Comparison of ENCODE assay signal across 11 cellular contexts in the genomic region with DNA sequence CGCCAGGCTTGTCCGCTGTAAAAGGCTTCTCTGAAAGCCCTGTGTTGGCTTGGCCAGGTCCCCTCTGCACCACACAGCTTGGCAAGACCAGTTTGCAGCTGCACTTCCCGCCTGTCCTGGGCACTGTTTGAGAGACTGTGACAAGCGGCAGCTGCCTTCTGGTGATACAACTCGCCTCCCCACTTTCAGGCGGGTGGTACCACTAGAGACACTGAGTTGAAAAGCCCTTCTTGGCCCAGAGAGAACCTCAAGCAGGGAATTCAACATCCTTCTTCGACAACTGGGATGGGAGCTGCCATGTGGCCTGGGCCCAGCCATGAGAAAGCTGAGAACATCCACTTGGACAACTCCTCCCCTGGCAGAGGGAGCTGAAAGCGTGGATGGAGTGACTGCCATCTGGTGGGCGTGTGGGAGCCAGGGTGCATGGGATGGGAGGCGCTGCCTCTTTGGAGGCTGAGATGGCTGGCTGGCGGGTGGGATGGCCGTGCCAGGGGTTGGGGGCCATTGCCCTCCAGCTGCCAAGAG.
A peak's percentile ranks its signal among the peaks of the same experiment; 100 is the strongest.
DNase-seq lines count a peak whose midpoint lies in the region; ATAC-seq, FAIRE-seq and TF ChIP-seq lines count a peak whose summit lies in the region.
"Had no signal": no experiment of that assay in that cellular context is flagged by ENCODE, and none has a peak within 500 bp of the region (broad histone marks: within the 10 kb centered on the region; RNA-seq: fewer than 3 reads in every experiment).

No MANE protein-coding gene starts in this region.

- H3K27ac Mint-ChIP-seq in Calu3 (ENCODE audit: unreplicated experiment), result no peak overlapping the region
- H3K27ac Mint-ChIP-seq in CD8-positive, alpha-beta memory T cell, result no peak overlapping the region

- no peak overlapping the region for H3K4ac ChIP-seq in mesendoderm (ENCODE audit: low read depth, low read length)

- no peaks in the 10 kb centered on the region for H3K79me1 ChIP-seq in mesendoderm (ENCODE audit: low read length)

- DNase-seq in Calu3 (peak; percentile 10), HCT116 (ENCODE audit: low read depth, low spot score) (peak; percentile 21), SK-MEL-5 (ENCODE audit: low read depth, low spot score) (peak; percentile 24), mesendoderm (peak; percentile 68), NK-92 (lab: John Stamatoyannopoulos, UW; ENCODE audit: unreplicated experiment) (no peak), kidney (no peak), SIG-M5 (lab: John Stamatoyannopoulos, UW) (no peak)
- DNase-seq in CD8-positive, alpha-beta memory T cell, result no peak
- DNase-seq: effector CD4-positive, alpha-beta T cell; NCI-H510A treated with DMSO at 0.1 percent for 48 hours had no signal

- no peak overlapping the region for H4K8ac ChIP-seq in mesendoderm (ENCODE audit: low read depth, low read length)

- no peaks in the 10 kb centered on the region for H3K9me2 ChIP-seq in HCT116 (ENCODE audit: insufficient read depth)

- no peak overlapping the region for H2AK5ac ChIP-seq in mesendoderm (ENCODE audit: low read length)

- no peak overlapping the region for H3K4me2 ChIP-seq in HCT116 (ENCODE audit: low read length)
- no peak overlapping the region for H3K4me2 ChIP-seq in mesendoderm (ENCODE audit: low read length)

- TF ChIP-seq CTCF in Calu3 (IDR thresholded peaks at IDR 0.05; ENCODE audit: unreplicated experiment), result no peak
- peak; percentile 9 to 47 (median 47); a peak in 4 of 6 replicates for TF ChIP-seq CTCF in HCT116 (IDR thresholded peaks at IDR 0.05 in 2 of 3, conservative IDR thresholded peaks at IDR 0.05 in 1 of 3; ENCODE audit: borderline replicate concordance in 1 of 3, insufficient read depth in 1 of 3, low read depth in 2 of 3, low read length in 2 of 3)
- TF ChIP-seq CTCF in kidney (IDR thresholded peaks at IDR 0.05; ENCODE audit: borderline replicate concordance, extremely low read depth, insufficient read depth), result no peak

- H3K9ac ChIP-seq in HCT116 (ENCODE audit: low read length) (no peak overlapping the region), mesendoderm (ENCODE audit: low read length) (no peak overlapping the region), kidney (ENCODE audit: low read length in 2 of 2) (no peak overlapping the region)

- H3K79me2 ChIP-seq in HCT116 (ENCODE audit: insufficient read depth, low read length) (no peaks in the 10 kb centered on the region), mesendoderm (ENCODE audit: control insufficient read depth, insufficient read depth, low read length) (no peaks in the 10 kb centered on the region)

- peak; percentile 92 for ATAC-seq in HCT116

- no peak overlapping the region for H3K56ac ChIP-seq in mesendoderm (ENCODE audit: low read length)

- H3K36me3 ChIP-seq in HCT116 (ENCODE audit: control insufficient read depth in 1 of 2, insufficient read depth in 2 of 2, low read length in 2 of 2) (no peaks in the 10 kb centered on the region), mesendoderm (ENCODE audit: control insufficient read depth, insufficient read depth, low read length) (no peaks in the 10 kb centered on the region), kidney (ENCODE audit: control insufficient read depth in 1 of 2, insufficient read depth in 2 of 2, low read length in 2 of 2) (no peaks in the 10 kb centered on the region)
- H3K36me3 ChIP-seq in CD8-positive, alpha-beta memory T cell (ENCODE audit: insufficient read depth, low read length), result no peaks in the 10 kb centered on the region
- H3K36me3 ChIP-seq: prostate gland had no signal

- H3K4me3 ChIP-seq in HCT116 (replicated peaks in 1 of 2; ENCODE audit: low read depth in 1 of 2, low read length in 2 of 2) (no peak overlapping the region), mesendoderm (ENCODE audit: low read length) (no peak overlapping the region), kidney (ENCODE audit: low read length in 2 of 2) (no peak overlapping the region)
- H3K4me3 ChIP-seq in CD8-positive, alpha-beta memory T cell (ENCODE audit: low read length), result no peak overlapping the region
- H3K4me3 ChIP-seq: prostate gland had no signal

- H3K18ac ChIP-seq in mesendoderm (ENCODE audit: low read length), result no peak overlapping the region

- no peak for TF ChIP-seq RAD21 in HCT116 (IDR thresholded peaks at IDR 0.05; ENCODE audit: low read depth)

- no peak overlapping the region for H3K23ac ChIP-seq in mesendoderm (ENCODE audit: low read length)

- H3K27me3 ChIP-seq in HCT116 (ENCODE audit: insufficient read depth, low read length), result 0 out of 2 replicates have a peak, but pooled peaks cover 5% of the 10 kb centered on the region
- no peaks in the 10 kb centered on the region for H3K27me3 ChIP-seq in mesendoderm (ENCODE audit: insufficient read depth, low read length, poor library complexity)
- H3K27me3 ChIP-seq in CD8-positive, alpha-beta memory T cell (ENCODE audit: insufficient read depth, low read length, poor library complexity, severe bottlenecking), result no peaks in the 10 kb centered on the region

- no peak overlapping the region for H2AFZ ChIP-seq in HCT116 (ENCODE audit: low read depth, low read length, poor library complexity, severe bottlenecking)

- H3K36me3 Mint-ChIP-seq in Calu3 (ENCODE audit: insufficient read depth, unreplicated experiment), result no peaks in the 10 kb centered on the region
- H3K36me3 Mint-ChIP-seq in CD8-positive, alpha-beta memory T cell, result peaks cover 0 to 2% (median 0%) of the 10 kb centered on the region in 3 donors

- CTCF ChIA-PET in Calu3 (lab: Charles Lee), result interaction anchor here (0.5 kb wide), 1 partner anchor 71 kb away, joined by 3 read pairs; no protein-coding TSS in a partner anchor
- CTCF ChIA-PET in HCT116 (lab: Charles Lee), result interaction anchor here (0.9 to 2.6 kb wide), 2 partner anchors 11 to 56 kb away, joined by 4 to 17 read pairs; no protein-coding TSS in a partner anchor
- CTCF ChIA-PET in CD8-positive, alpha-beta memory T cell (lab: Charles Lee), result no interaction called here

- POLR2A ChIA-PET in HCT116 (lab: Charles Lee), result no interaction called here
- POLR2A ChIA-PET in CD8-positive, alpha-beta memory T cell (lab: Charles Lee), result no interaction called here

- no peak overlapping the region for H2BK120ac ChIP-seq in mesendoderm (ENCODE audit: low read depth, low read length)

- H4K5ac ChIP-seq in mesendoderm (ENCODE audit: low read length), result no peak overlapping the region

- H3K27ac ChIP-seq in HCT116 (ENCODE audit: low read depth, low read length), result no peak overlapping the region
- no peak overlapping the region for H3K27ac ChIP-seq in mesendoderm (ENCODE audit: low read depth, low read length)
- H3K27ac ChIP-seq in CD8-positive, alpha-beta memory T cell (ENCODE audit: low read depth, low read length), result no peak overlapping the region
- H3K27ac ChIP-seq in kidney (ENCODE audit: low read depth in 2 of 2, low read length in 2 of 2), result no peak overlapping the region
- H3K27ac ChIP-seq: prostate gland had no signal

- no peak for FAIRE-seq in kidney (lab: Jason Lieb, UNC)

- BruUV-seq in Calu3 (replicated peaks; lab: Mats Ljungman, UMichigan), result no TSS peak
- BruUV-seq in HCT116 (replicated peaks; lab: Mats Ljungman, UMichigan), result no TSS peak

- no peak overlapping the region for H2BK15ac ChIP-seq in mesendoderm (replicated peaks; ENCODE audit: low read depth)

- RAD21 ChIA-PET in HCT116 (lab: Charles Lee; ENCODE audit: low non-redundant PET in 1 of 2, low total read pairs in 2 of 2, uncharacterized antibody in 2 of 2, unreplicated experiment in 2 of 2), result interaction anchor here (0.7 to 1.3 kb wide), 2 partner anchors 56 kb away, joined by 3 read pairs; no protein-coding TSS in a partner anchor

- H3K9me3 Mint-ChIP-seq in Calu3 (ENCODE audit: low read depth, unreplicated experiment), result no peaks in the 10 kb centered on the region
- no peaks in the 10 kb centered on the region for H3K9me3 Mint-ChIP-seq in CD8-positive, alpha-beta memory T cell

- H3K4me1 Mint-ChIP-seq in Calu3 (ENCODE audit: low read depth, unreplicated experiment), result no peaks in the 10 kb centered on the region
- H3K4me1 Mint-ChIP-seq in CD8-positive, alpha-beta memory T cell, result peaks cover 0 to 5% (median 0%) of the 10 kb centered on the region in 3 donors

- WGBS in mesendoderm (ENCODE audit: extremely low coverage, insufficient coverage, low lambda C conversion rate), result no CpG with 5 or more reads among the region's 12 CpGs

- H2BK5ac ChIP-seq in mesendoderm (ENCODE audit: low read length), result no peak overlapping the region

- intact Hi-C loops in Calu3 (cut with micrococcal nuclease; ENCODE audit: unreplicated experiment), result no loop called here
- intact Hi-C loops in HCT116 (cut with micrococcal nuclease), result no loop called here
- intact Hi-C loops in kidney (cut with DNase I), result no loop called here

- no peak for TF ChIP-seq POLR2A in HCT116 (IDR thresholded peaks at IDR 0.05; ENCODE audit: borderline replicate concordance, extremely low read depth, insufficient read depth, insufficient read length)

- H3K27me3 Mint-ChIP-seq in Calu3 (ENCODE audit: unreplicated experiment), result peaks cover 51% of the 10 kb centered on the region
- H3K27me3 Mint-ChIP-seq in CD8-positive, alpha-beta memory T cell, result peaks cover 7 to 9% of the 10 kb centered on the region in 2 donors

- H3K4me1 ChIP-seq in HCT116 (ENCODE audit: control insufficient read depth in 1 of 2, insufficient read depth in 2 of 2, low read length in 2 of 2) (no peaks in the 10 kb centered on the region), mesendoderm (ENCODE audit: control insufficient read depth, low read depth, low read length) (no peaks in the 10 kb centered on the region), kidney (ENCODE audit: control insufficient read depth in 1 of 2, insufficient read depth in 1 of 2, low read depth in 1 of 2, low read length in 2 of 2) (no peaks in the 10 kb centered on the region)
- no peaks in the 10 kb centered on the region for H3K4me1 ChIP-seq in CD8-positive, alpha-beta memory T cell (ENCODE audit: insufficient read depth, low read length)
- H3K4me1 ChIP-seq: prostate gland had no signal

- H3K4me3 Mint-ChIP-seq in Calu3 (ENCODE audit: low read depth, unreplicated experiment), result no peak overlapping the region
- H3K4me3 Mint-ChIP-seq in CD8-positive, alpha-beta memory T cell, result no peak overlapping the region

- in situ Hi-C loops in SK-MEL-5 (cut with HindIII; ENCODE audit: low pct_unique_long_range_greater_than_20kb, low sequenced_read_pairs), result no loop called here

- H4K20me1 ChIP-seq in HCT116 (ENCODE audit: insufficient read depth), result no peaks in the 10 kb centered on the region

- H3K9me3 ChIP-seq in HCT116 (ENCODE audit: control insufficient read depth in 1 of 2, insufficient read depth in 1 of 2, low read depth in 1 of 2, low read length in 2 of 2) (no peaks in the 10 kb centered on the region), kidney (ENCODE audit: control insufficient read depth in 1 of 2, low read length in 2 of 2) (no peaks in the 10 kb centered on the region)
- no peaks in the 10 kb centered on the region for H3K9me3 ChIP-seq in CD8-positive, alpha-beta memory T cell (ENCODE audit: low read length)
- H3K9me3 ChIP-seq: prostate gland had no signal

TF ChIP-seq in HCT116, 20 proteins besides CTCF, POLR2A, EP300 and RAD21 (continues in another document):
- TF ChIP-seq ZFX (IDR thresholded peaks at IDR 0.05) (no peak), YY1 (IDR thresholded peaks at IDR 0.05; ENCODE audit: extremely low read depth, insufficient replicate concordance, low read depth, low read length) (no peak), ELF1 (IDR thresholded peaks at IDR 0.05; ENCODE audit: borderline replicate concordance, low read depth) (no peak)

Comparison
In these comparisons a context has a peak if more than half of its experiments do, and no peak if none do; other contexts are left out.
1. DNase-seq: peak in Calu3 (single experiment), HCT116 (single experiment), SK-MEL-5 (single experiment) and mesendoderm (single experiment); none in CD8-positive, alpha-beta memory T cell (0 of 5), NK-92 (single experiment), kidney (single experiment) and SIG-M5 (single experiment).
2. CTCF ChIP-seq: peak in HCT116 (3 of 3); none in Calu3 (single experiment) and kidney (single experiment).